1 cellular context compared by ENCODE assay signal in the genomic region with DNA sequence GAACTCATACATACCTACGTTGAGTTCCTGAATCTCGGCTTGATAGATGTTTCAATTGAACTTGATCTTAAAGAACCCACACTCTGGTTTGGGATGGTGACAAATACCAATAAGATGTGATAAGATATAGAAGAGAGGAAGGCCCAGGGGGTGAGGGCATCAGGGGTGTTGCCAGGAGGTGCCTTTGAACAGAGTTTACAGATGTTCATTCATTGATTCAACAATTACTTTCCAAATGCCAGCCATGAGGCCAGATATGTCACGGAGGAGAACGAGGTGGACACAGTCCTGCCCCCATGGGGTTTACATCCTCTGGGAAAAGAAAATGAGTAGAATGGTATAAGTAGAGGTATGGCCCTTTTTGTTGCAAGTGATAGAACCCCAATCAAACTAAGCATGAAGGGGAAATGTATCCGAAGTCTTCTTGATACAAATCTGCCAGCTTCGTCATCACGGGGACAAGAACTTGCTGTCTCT.
TF ChIP-seq lines count a peak whose summit lies in the region.

No MANE protein-coding gene starts in this region.

TF ChIP-seq in WTC11, 78 proteins besides CTCF, POLR2A, EP300 and RAD21 (continued from another document):
- TF ChIP-seq, protein P1, sequence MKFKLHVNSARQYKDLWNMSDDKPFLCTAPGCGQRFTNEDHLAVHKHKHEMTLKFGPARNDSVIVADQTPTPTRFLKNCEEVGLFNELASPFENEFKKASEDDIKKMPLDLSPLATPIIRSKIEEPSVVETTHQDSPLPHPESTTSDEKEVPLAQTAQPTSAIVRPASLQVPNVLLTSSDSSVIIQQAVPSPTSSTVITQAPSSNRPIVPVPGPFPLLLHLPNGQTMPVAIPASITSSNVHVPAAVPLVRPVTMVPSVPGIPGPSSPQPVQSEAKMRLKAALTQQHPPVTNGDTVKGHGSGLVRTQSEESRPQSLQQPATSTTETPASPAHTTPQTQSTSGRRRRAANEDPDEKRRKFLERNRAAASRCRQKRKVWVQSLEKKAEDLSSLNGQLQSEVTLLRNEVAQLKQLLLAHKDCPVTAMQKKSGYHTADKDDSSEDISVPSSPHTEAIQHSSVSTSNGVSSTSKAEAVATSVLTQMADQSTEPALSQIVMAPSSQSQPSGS (CRISPR knock-in tag; IDR thresholded peaks at IDR 0.05; ENCODE audit: borderline replicate concordance, low read depth) = no peak
- TF ChIP-seq SP1 (CRISPR knock-in tag; conservative IDR thresholded peaks at IDR 0.05) (no peak), ZNF232 (CRISPR knock-in tag; IDR thresholded peaks at IDR 0.05) (no peak), GTF2I (CRISPR knock-in tag; conservative IDR thresholded peaks at IDR 0.05) (no peak), PRRX2 (CRISPR knock-in tag; IDR thresholded peaks at IDR 0.05) (no peak), NR1H2 (CRISPR knock-in tag; IDR thresholded peaks at IDR 0.05) (no peak), ZNF263 (CRISPR knock-in tag; IDR thresholded peaks at IDR 0.05; ENCODE audit: low read depth) (no peak), CREB1 (CRISPR knock-in tag; IDR thresholded peaks at IDR 0.05) (no peak)
- TF ChIP-seq, protein P2, sequence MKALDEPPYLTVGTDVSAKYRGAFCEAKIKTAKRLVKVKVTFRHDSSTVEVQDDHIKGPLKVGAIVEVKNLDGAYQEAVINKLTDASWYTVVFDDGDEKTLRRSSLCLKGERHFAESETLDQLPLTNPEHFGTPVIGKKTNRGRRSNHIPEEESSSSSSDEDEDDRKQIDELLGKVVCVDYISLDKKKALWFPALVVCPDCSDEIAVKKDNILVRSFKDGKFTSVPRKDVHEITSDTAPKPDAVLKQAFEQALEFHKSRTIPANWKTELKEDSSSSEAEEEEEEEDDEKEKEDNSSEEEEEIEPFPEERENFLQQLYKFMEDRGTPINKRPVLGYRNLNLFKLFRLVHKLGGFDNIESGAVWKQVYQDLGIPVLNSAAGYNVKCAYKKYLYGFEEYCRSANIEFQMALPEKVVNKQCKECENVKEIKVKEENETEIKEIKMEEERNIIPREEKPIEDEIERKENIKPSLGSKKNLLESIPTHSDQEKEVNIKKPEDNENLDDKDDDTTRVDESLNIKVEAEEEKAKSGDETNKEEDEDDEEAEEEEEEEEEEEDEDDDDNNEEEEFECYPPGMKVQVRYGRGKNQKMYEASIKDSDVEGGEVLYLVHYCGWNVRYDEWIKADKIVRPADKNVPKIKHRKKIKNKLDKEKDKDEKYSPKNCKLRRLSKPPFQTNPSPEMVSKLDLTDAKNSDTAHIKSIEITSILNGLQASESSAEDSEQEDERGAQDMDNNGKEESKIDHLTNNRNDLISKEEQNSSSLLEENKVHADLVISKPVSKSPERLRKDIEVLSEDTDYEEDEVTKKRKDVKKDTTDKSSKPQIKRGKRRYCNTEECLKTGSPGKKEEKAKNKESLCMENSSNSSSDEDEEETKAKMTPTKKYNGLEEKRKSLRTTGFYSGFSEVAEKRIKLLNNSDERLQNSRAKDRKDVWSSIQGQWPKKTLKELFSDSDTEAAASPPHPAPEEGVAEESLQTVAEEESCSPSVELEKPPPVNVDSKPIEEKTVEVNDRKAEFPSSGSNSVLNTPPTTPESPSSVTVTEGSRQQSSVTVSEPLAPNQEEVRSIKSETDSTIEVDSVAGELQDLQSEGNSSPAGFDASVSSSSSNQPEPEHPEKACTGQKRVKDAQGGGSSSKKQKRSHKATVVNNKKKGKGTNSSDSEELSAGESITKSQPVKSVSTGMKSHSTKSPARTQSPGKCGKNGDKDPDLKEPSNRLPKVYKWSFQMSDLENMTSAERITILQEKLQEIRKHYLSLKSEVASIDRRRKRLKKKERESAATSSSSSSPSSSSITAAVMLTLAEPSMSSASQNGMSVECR (CRISPR knock-in tag; IDR thresholded peaks at IDR 0.05; ENCODE audit: borderline replicate concordance) = no peak
- TF ChIP-seq, protein P3, sequence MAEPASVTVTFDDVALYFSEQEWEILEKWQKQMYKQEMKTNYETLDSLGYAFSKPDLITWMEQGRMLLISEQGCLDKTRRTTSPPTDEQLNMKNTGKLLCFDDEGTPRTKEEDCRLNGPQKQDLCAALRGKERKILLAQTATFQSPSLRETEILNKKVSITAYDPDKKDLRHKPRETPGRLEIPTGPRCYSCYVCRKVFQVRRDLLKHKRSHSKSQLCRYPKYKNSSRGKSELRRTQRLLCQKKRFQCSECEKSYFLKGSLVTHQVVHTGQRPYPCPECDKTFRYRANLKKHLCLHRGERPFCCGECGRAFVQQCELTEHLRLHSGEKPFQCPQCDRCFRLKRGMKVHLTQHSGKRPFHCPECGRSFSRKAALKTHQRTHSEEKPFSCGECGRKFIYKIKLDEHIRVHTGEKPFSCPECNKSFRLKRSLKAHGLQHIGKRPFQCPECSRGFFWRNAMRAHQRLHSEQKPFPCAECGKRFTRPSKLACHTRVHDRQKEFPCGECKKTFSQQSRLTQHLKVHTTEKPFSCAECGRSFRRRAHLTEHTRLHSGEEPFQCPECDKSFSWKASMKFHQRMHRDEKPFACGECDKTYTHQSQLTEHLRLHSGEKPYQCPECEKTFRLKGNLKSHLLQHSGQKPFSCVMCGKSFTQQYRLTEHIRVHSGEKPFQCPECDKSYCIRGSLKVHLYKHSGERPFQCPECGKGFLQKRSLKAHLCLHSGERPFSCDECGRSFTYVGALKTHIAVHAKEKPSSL (CRISPR knock-in tag; conservative IDR thresholded peaks at IDR 0.05) = no peak
- TF ChIP-seq, protein P4, sequence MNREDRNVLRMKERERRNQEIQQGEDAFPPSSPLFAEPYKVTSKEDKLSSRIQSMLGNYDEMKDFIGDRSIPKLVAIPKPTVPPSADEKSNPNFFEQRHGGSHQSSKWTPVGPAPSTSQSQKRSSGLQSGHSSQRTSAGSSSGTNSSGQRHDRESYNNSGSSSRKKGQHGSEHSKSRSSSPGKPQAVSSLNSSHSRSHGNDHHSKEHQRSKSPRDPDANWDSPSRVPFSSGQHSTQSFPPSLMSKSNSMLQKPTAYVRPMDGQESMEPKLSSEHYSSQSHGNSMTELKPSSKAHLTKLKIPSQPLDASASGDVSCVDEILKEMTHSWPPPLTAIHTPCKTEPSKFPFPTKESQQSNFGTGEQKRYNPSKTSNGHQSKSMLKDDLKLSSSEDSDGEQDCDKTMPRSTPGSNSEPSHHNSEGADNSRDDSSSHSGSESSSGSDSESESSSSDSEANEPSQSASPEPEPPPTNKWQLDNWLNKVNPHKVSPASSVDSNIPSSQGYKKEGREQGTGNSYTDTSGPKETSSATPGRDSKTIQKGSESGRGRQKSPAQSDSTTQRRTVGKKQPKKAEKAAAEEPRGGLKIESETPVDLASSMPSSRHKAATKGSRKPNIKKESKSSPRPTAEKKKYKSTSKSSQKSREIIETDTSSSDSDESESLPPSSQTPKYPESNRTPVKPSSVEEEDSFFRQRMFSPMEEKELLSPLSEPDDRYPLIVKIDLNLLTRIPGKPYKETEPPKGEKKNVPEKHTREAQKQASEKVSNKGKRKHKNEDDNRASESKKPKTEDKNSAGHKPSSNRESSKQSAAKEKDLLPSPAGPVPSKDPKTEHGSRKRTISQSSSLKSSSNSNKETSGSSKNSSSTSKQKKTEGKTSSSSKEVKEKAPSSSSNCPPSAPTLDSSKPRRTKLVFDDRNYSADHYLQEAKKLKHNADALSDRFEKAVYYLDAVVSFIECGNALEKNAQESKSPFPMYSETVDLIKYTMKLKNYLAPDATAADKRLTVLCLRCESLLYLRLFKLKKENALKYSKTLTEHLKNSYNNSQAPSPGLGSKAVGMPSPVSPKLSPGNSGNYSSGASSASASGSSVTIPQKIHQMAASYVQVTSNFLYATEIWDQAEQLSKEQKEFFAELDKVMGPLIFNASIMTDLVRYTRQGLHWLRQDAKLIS (CRISPR knock-in tag; IDR thresholded peaks at IDR 0.05; ENCODE audit: borderline replicate concordance) = no peak
- TF ChIP-seq, protein P5, sequence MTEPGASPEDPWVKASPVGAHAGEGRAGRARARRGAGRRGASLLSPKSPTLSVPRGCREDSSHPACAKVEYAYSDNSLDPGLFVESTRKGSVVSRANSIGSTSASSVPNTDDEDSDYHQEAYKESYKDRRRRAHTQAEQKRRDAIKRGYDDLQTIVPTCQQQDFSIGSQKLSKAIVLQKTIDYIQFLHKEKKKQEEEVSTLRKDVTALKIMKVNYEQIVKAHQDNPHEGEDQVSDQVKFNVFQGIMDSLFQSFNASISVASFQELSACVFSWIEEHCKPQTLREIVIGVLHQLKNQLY (CRISPR knock-in tag; IDR thresholded peaks at IDR 0.05) = no peak
- TF ChIP-seq, protein P6, sequence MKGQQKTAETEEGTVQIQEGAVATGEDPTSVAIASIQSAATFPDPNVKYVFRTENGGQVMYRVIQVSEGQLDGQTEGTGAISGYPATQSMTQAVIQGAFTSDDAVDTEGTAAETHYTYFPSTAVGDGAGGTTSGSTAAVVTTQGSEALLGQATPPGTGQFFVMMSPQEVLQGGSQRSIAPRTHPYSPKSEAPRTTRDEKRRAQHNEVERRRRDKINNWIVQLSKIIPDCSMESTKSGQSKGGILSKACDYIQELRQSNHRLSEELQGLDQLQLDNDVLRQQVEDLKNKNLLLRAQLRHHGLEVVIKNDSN (CRISPR knock-in tag; IDR thresholded peaks at IDR 0.05) = no peak
- TF ChIP-seq, protein P7, sequence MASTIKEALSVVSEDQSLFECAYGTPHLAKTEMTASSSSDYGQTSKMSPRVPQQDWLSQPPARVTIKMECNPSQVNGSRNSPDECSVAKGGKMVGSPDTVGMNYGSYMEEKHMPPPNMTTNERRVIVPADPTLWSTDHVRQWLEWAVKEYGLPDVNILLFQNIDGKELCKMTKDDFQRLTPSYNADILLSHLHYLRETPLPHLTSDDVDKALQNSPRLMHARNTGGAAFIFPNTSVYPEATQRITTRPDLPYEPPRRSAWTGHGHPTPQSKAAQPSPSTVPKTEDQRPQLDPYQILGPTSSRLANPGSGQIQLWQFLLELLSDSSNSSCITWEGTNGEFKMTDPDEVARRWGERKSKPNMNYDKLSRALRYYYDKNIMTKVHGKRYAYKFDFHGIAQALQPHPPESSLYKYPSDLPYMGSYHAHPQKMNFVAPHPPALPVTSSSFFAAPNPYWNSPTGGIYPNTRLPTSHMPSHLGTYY (CRISPR knock-in tag; IDR thresholded peaks at IDR 0.05) = no peak
- TF ChIP-seq, protein P8, sequence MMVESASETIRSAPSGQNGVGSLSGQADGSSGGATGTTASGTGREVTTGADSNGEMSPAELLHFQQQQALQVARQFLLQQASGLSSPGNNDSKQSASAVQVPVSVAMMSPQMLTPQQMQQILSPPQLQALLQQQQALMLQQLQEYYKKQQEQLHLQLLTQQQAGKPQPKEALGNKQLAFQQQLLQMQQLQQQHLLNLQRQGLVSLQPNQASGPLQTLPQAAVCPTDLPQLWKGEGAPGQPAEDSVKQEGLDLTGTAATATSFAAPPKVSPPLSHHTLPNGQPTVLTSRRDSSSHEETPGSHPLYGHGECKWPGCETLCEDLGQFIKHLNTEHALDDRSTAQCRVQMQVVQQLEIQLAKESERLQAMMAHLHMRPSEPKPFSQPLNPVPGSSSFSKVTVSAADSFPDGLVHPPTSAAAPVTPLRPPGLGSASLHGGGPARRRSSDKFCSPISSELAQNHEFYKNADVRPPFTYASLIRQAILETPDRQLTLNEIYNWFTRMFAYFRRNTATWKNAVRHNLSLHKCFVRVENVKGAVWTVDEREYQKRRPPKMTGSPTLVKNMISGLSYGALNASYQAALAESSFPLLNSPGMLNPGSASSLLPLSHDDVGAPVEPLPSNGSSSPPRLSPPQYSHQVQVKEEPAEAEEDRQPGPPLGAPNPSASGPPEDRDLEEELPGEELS (CRISPR knock-in tag; IDR thresholded peaks at IDR 0.05) = no peak
- TF ChIP-seq, protein P9, sequence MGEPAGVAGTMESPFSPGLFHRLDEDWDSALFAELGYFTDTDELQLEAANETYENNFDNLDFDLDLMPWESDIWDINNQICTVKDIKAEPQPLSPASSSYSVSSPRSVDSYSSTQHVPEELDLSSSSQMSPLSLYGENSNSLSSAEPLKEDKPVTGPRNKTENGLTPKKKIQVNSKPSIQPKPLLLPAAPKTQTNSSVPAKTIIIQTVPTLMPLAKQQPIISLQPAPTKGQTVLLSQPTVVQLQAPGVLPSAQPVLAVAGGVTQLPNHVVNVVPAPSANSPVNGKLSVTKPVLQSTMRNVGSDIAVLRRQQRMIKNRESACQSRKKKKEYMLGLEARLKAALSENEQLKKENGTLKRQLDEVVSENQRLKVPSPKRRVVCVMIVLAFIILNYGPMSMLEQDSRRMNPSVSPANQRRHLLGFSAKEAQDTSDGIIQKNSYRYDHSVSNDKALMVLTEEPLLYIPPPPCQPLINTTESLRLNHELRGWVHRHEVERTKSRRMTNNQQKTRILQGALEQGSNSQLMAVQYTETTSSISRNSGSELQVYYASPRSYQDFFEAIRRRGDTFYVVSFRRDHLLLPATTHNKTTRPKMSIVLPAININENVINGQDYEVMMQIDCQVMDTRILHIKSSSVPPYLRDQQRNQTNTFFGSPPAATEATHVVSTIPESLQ (CRISPR knock-in tag; IDR thresholded peaks at IDR 0.05) = no peak
